ENCODE assay signal across 1 cellular context in the genomic region with DNA sequence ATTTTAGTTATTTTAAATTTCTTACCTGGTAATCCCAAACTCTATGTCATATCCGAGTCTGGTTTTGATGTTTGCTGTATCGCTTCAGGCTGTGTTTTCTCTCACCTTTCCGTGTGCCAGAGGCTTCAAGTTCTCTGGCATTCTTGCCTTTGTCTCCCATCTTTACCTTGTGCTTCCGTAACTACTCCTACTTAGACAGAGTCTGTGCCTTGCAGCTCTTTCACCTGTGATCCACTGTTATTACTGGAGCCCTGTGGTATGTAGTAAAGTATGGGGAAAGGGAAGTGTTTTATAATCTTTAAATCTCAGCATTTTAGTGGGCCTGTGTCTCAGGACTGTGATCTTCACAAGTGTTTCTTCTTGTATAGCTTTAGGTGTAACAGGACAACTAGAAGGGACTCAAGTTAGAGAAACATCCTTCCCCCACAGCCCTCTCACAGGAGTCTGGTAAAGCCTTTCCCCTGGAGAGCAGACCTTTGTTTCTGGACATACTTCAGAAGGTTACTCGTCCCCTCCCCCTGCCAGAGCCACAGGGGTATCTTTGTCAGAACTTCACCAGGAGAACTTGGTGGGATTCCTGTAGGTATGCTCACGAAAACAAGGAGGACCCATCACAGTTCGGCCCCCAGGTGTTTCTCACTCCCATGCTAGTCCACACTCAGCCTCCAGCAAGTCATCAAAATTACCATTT.
TF ChIP-seq lines count a peak whose summit lies in the region.

No MANE protein-coding gene starts in this region.

TF ChIP-seq in GM23338, 12 proteins besides CTCF, POLR2A, EP300 and RAD21:
- TF ChIP-seq, protein P1, sequence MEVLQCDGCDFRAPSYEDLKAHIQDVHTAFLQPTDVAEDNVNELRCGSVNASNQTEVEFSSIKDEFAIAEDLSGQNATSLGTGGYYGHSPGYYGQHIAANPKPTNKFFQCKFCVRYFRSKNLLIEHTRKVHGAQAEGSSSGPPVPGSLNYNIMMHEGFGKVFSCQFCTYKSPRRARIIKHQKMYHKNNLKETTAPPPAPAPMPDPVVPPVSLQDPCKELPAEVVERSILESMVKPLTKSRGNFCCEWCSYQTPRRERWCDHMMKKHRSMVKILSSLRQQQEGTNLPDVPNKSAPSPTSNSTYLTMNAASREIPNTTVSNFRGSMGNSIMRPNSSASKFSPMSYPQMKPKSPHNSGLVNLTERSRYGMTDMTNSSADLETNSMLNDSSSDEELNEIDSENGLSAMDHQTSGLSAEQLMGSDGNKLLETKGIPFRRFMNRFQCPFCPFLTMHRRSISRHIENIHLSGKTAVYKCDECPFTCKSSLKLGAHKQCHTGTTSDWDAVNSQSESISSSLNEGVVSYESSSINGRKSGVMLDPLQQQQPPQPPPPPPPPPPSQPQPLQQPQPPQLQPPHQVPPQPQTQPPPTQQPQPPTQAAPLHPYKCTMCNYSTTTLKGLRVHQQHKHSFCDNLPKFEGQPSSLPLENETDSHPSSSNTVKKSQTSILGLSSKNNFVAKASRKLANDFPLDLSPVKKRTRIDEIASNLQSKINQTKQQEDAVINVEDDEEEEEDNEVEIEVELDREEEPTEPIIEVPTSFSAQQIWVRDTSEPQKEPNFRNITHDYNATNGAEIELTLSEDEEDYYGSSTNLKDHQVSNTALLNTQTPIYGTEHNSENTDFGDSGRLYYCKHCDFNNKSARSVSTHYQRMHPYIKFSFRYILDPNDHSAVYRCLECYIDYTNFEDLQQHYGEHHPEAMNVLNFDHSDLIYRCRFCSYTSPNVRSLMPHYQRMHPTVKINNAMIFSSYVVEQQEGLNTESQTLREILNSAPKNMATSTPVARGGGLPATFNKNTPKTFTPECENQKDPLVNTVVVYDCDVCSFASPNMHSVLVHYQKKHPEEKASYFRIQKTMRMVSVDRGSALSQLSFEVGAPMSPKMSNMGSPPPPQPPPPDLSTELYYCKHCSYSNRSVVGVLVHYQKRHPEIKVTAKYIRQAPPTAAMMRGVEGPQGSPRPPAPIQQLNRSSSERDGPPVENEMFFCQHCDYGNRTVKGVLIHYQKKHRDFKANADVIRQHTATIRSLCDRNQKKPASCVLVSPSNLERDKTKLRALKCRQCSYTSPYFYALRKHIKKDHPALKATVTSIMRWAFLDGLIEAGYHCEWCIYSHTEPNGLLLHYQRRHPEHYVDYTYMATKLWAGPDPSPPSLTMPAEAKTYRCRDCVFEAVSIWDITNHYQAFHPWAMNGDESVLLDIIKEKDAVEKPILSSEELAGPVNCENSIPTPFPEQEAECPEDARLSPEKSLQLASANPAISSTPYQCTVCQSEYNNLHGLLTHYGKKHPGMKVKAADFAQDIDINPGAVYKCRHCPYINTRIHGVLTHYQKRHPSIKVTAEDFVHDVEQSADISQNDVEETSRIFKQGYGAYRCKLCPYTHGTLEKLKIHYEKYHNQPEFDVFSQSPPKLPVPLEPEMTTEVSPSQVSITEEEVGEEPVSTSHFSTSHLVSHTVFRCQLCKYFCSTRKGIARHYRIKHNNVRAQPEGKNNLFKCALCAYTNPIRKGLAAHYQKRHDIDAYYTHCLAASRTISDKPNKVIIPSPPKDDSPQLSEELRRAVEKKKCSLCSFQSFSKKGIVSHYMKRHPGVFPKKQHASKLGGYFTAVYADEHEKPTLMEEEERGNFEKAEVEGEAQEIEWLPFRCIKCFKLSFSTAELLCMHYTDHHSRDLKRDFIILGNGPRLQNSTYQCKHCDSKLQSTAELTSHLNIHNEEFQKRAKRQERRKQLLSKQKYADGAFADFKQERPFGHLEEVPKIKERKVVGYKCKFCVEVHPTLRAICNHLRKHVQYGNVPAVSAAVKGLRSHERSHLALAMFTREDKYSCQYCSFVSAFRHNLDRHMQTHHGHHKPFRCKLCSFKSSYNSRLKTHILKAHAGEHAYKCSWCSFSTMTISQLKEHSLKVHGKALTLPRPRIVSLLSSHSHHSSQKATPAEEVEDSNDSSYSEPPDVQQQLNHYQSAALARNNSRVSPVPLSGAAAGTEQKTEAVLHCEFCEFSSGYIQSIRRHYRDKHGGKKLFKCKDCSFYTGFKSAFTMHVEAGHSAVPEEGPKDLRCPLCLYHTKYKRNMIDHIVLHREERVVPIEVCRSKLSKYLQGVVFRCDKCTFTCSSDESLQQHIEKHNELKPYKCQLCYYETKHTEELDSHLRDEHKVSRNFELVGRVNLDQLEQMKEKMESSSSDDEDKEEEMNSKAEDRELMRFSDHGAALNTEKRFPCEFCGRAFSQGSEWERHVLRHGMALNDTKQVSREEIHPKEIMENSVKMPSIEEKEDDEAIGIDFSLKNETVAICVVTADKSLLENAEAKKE (CRISPR knock-in tag; IDR thresholded peaks at IDR 0.05): peak; percentile 88
- no peak; the same call in 1 of the 2 replicates for TF ChIP-seq ZNF114 (CRISPR knock-in tag; IDR thresholded peaks at IDR 0.05)
